Comparison of ENCODE assay signal across 10 cellular contexts in the genomic region with DNA sequence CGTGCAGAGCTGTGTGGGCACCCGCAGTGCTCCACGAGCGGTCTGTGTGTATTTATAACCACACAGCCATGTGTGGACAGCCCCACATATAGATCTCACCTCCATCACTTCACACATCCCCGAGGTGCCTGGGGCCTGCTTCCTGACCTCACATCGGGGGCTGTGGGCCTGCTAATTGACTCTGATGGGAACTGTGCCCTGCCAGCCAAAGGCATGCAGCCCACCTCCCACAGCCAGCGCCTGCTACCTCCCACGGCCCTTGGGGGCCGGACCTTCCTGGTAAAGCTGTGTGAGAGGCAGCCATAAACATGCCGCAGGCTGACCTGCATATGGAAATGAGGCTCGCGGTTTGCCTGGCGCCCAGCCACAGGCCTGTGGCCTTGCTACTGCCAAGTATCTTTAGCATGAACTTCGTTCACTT.
DNase-seq lines count a peak whose midpoint lies in the region; FAIRE-seq and TF ChIP-seq lines count a peak whose summit lies in the region.
"Had no signal": no experiment of that assay in that cellular context is flagged by ENCODE, and none has a peak within 500 bp of the region (broad histone marks: within the 10 kb centered on the region; RNA-seq: fewer than 3 reads in every experiment).

No MANE protein-coding gene starts in this region.

- FAIRE-seq in H54 (lab: Jason Lieb, UNC), result no peak
- FAIRE-seq: TTC549 had no signal

- H3K36me3 ChIP-seq in kidney epithelial cell (ENCODE audit: control insufficient read depth, insufficient read depth, low read length), result no peaks in the 10 kb centered on the region

- TF ChIP-seq POLR2A in H54 (IDR thresholded peaks at IDR 0.05; ENCODE audit: low read depth, low read length), result no peak

- DNase-seq in AG08396 (ENCODE audit: low spot score) (peak; percentile 61), H54 (ENCODE audit: insufficient read length, low spot score) (peak; percentile 22), SW480 (ENCODE audit: low spot score) (peak; percentile 11), kidney epithelial cell (ENCODE audit: low read depth) (peak; percentile 19), NCI-H748 (lab: John Stamatoyannopoulos, UW; ENCODE audit: unreplicated experiment) (no peak), GOT3 (lab: John Stamatoyannopoulos, UW) (no peak), NCI-H128 (lab: John Stamatoyannopoulos, UW; ENCODE audit: unreplicated experiment) (no peak)
- DNase-seq in activated T-cell treated with anti-CD3 and anti-CD28 coated beads, Interleukin-2, amount 50 U/mL, for 1 hour, result no peak
- DNase-seq: left cardiac atrium had no signal

- TF ChIP-seq CTCF in kidney epithelial cell (IDR thresholded peaks at IDR 0.05; ENCODE audit: insufficient read depth, low read length, poor library complexity, severe bottlenecking), result no peak

- no peak overlapping the region for H3K4me3 ChIP-seq in kidney epithelial cell (ENCODE audit: low read depth, low read length)

- H3K27me3 ChIP-seq in kidney epithelial cell (ENCODE audit: control insufficient read depth, insufficient read depth, low read length), result no peaks in the 10 kb centered on the region

Comparison
In these comparisons a context has a peak if more than half of its experiments do, and no peak if none do; other contexts are left out.
1. DNase-seq: peak in AG08396 (single experiment), H54 (single experiment), SW480 (single experiment) and kidney epithelial cell (single experiment); none in activated T-cell treated with anti-CD3 and anti-CD28 coated beads, Interleukin-2, amount 50 U/mL, for 1 hour (single experiment), NCI-H748 (single experiment), GOT3 (single experiment) and NCI-H128 (single experiment).